ENCODE assay signal across 9 cellular contexts in genomic region chr14:59964251-59965007, GRCh38. TPM values are rescaled to one million over a fixed set of nuclear protein-coding genes. Genes with fewer than 3 reads are reported as not detected.
DNase-seq lines count a peak whose midpoint lies in the region; ATAC-seq and TF ChIP-seq lines count a peak whose summit lies in the region.
"Had no signal": no experiment of that assay in that cellular context is flagged by ENCODE, and none has a peak within 500 bp of the region (broad histone marks: within the 10 kb centered on the region; RNA-seq: fewer than 3 reads in every experiment).

No MANE protein-coding gene starts in this region.

- peak overlapping the region; percentile 49 for H3K9ac ChIP-seq in SU-DHL-6 (ENCODE audit: low read length)

- peak; percentile 7 for ATAC-seq in GM18861 (IDR thresholded peaks at IDR 0.05; ENCODE audit: unreplicated experiment)
- ATAC-seq in natural killer cell: peak; percentile 3 to 17 (median 12)

- H3K4me1 Mint-ChIP-seq in HFFc6 (ENCODE audit: low read depth) (peaks cover 26% of the 10 kb centered on the region), natural killer cell (peaks cover 7 to 8% of the 10 kb centered on the region in 2 donors)

- no peaks in the 10 kb centered on the region for H3K36me3 ChIP-seq in SU-DHL-6 (ENCODE audit: low read length)

- no peaks in the 10 kb centered on the region for H3K9me3 ChIP-seq in SU-DHL-6 (ENCODE audit: insufficient read depth, low read length)

- DNase-seq in HFFc6 (no peak), natural killer cell (no peak), midbrain (lab: John Stamatoyannopoulos, UW) (no peak), erythroblast (lab: John Stamatoyannopoulos, UW) (no peak), NCI-H748 (lab: John Stamatoyannopoulos, UW; ENCODE audit: unreplicated experiment) (no peak)
- DNase-seq in activated CD4-positive, CD25-positive, alpha-beta regulatory T cell treated with anti-CD3 and anti-CD28 coated beads, Interleukin-2, amount 50 U/mL, for 72 hours: no peak

- H3K27ac ChIP-seq in SU-DHL-6 (ENCODE audit: low read depth, low read length): peak overlapping the region; percentile 57

- H3K27ac Mint-ChIP-seq in HFFc6: no peak overlapping the region
- peak overlapping the region; percentile 91 to 92 for H3K27ac Mint-ChIP-seq in natural killer cell

- peak overlapping the region; percentile 80 for H2AFZ ChIP-seq in SU-DHL-6 (ENCODE audit: low read depth, low read length, severe bottlenecking)

- no peaks in the 10 kb centered on the region for H3K27me3 ChIP-seq in SU-DHL-6 (ENCODE audit: low read length)

- H3K79me2 ChIP-seq in SU-DHL-6 (ENCODE audit: insufficient read depth, low read length): no peaks in the 10 kb centered on the region

- H3K4me2 ChIP-seq in SU-DHL-6 (ENCODE audit: low read depth, low read length, poor library complexity, severe bottlenecking): peak overlapping the region; percentile 76

- intact Hi-C loops in natural killer cell (cut with micrococcal nuclease): loop anchor here (1.0 to 5.0 kb wide), 2 partner anchors 98 to 220 kb away; no protein-coding TSS in a partner anchor

- H3K9me2 ChIP-seq in SU-DHL-6 (replicated peaks; ENCODE audit: insufficient read depth, low read length): no peaks in the 10 kb centered on the region

- H4K20me1 ChIP-seq in SU-DHL-6 (ENCODE audit: low read depth, low read length): no peaks in the 10 kb centered on the region

- TF ChIP-seq CTCF in HFFc6 (IDR thresholded peaks at IDR 0.05) (no peak), SU-DHL-6 (IDR thresholded peaks at IDR 0.05; ENCODE audit: insufficient read depth, low read length, poor library complexity, severe bottlenecking) (no peak), natural killer cell (IDR thresholded peaks at IDR 0.05) (no peak)

- H3K36me3 Mint-ChIP-seq in HFFc6 (ENCODE audit: low read depth) (no peaks in the 10 kb centered on the region), natural killer cell (no peaks in the 10 kb centered on the region)

- no peaks in the 10 kb centered on the region for H3K9me3 Mint-ChIP-seq in HFFc6
- H3K9me3 Mint-ChIP-seq in natural killer cell: no peaks in the 10 kb centered on the region

- H3K27me3 Mint-ChIP-seq in HFFc6 (ENCODE audit: insufficient read depth) (peaks cover 8% of the 10 kb centered on the region), natural killer cell (ENCODE audit: low read depth in 2 of 2) (peaks cover 7 to 17% of the 10 kb centered on the region in 2 donors)

- peak overlapping the region; percentile 31 for H3K4me3 ChIP-seq in SU-DHL-6 (ENCODE audit: insufficient read depth, low read length, poor library complexity, severe bottlenecking)

- TF ChIP-seq POLR2A in erythroblast (IDR thresholded peaks at IDR 0.05; ENCODE audit: low read length): no peak

- H3K4me3 Mint-ChIP-seq in HFFc6: peak overlapping the region; percentile 85; the same call in 1 of the 2 replicates
- peak overlapping the region; percentile 93 for H3K4me3 Mint-ChIP-seq in natural killer cell

- H3F3A ChIP-seq in SU-DHL-6 (ENCODE audit: insufficient read depth): no peaks in the 10 kb centered on the region

RNA-seq across cellular contexts. Expression of gene LRRC9, which starts 44.5 kb away (rescaled TPM):
- total RNA-seq in HFFc6 (2021; fragmentation: NEBNext Ultra II Directional; extraction: Animal tissue kit (Norgen Biotek cat#: 25700)): not detected
- total RNA-seq in natural killer cell: not detected
- total RNA-seq: kidney epithelial cell had no signal
